Comparison of ENCODE assay signal across 8 cellular contexts in the genomic region with DNA sequence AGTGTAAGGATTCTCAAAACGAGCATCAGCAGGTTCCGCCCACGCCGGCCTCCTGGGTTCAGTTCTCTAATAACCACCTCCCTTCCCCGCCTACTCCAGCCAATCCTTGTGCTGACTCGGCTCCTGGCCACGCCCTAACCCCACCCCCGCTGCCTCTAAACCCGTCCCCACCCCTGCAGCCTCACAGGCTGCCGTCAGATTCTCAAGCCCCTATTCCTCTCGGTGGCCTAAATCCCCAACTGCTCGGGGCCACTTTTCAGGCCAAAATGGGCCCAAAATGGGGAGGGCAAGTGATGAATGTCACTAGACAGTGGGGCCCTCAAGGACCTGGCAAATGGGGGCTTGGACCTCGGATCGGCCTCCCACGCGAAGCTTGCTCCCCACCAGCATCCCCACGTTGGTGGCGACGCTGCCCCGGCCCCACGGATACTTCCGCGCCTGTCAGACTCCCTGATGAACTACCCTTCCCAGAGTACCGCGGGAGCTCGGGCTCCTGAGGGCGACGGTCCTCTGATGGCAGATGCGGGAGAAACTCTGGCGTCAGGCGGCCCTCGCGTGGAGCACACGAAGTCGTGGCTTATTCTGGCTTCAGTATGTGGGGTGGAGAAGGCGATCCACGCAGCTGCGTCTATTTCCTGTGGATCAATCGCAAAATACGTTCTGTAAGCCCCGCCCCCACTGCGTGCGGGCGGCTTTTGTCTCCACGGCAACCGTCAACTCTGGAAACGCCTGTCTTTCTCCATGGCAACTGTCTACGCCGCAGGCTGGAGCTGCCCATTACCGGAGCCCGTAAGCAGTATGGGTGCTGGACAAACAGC. TPM values are rescaled to one million over a fixed set of nuclear protein-coding genes. Genes with fewer than 3 reads are reported as not detected.
DNase-seq lines count a peak whose midpoint lies in the region; ATAC-seq and TF ChIP-seq lines count a peak whose summit lies in the region.

No MANE protein-coding gene starts in this region.

- H3K9me2 ChIP-seq in OCI-LY7 (ENCODE audit: insufficient read depth, low read length), result no peaks in the 10 kb centered on the region

- peaks cover 40% of the 10 kb centered on the region for H3K36me3 Mint-ChIP-seq in HFFc6 (ENCODE audit: low read depth)
- H3K36me3 Mint-ChIP-seq in natural killer cell, result peaks cover 6% of the 10 kb centered on the region
- peaks cover 16% of the 10 kb centered on the region for H3K36me3 Mint-ChIP-seq in stimulated activated effector memory CD8-positive, alpha-beta T cell treated with anti-CD3 and anti-CD28 coated beads, Interleukin-12 subunit alpha, Interleukin-12 subunit beta, amount 100 ng/mL, for 72 hours

- H2AFZ ChIP-seq in OCI-LY7 (ENCODE audit: low read length) (no peak overlapping the region), fibroblast of lung (ENCODE audit: low read length) (peak overlapping the region; percentile 84)

- peak overlapping the region; percentile 43 for H3K4me3 ChIP-seq in OCI-LY7 (ENCODE audit: low read depth, low read length, poor library complexity, severe bottlenecking)
- H3K4me3 ChIP-seq in fibroblast of lung (replicated peaks in 1 of 4; ENCODE audit: control extremely low read depth in 1 of 4, insufficient read depth in 1 of 4, low read depth in 3 of 4, low read length in 4 of 4), result peak overlapping the region; percentile 19 to 62 (median 56)

- no peaks in the 10 kb centered on the region for H3K27me3 ChIP-seq in fibroblast of lung (ENCODE audit: control insufficient read depth, insufficient read depth, low read length)

- H3K4me1 Mint-ChIP-seq in HFFc6 (ENCODE audit: low read depth), result no peaks in the 10 kb centered on the region
- peaks cover 14% of the 10 kb centered on the region in 2 donors for H3K4me1 Mint-ChIP-seq in natural killer cell
- peaks cover 16% of the 10 kb centered on the region for H3K4me1 Mint-ChIP-seq in stimulated activated effector memory CD8-positive, alpha-beta T cell treated with anti-CD3 and anti-CD28 coated beads, Interleukin-12 subunit alpha, Interleukin-12 subunit beta, amount 100 ng/mL, for 72 hours

- CTCF ChIA-PET in OCI-LY7 (lab: Charles Lee; ENCODE audit: unreplicated experiment), result no interaction called here

- H3K27me3 Mint-ChIP-seq in HFFc6 (ENCODE audit: insufficient read depth) (peaks cover 3% of the 10 kb centered on the region), natural killer cell (ENCODE audit: low read depth in 2 of 2) (no peaks in the 10 kb centered on the region)

- H3K27ac Mint-ChIP-seq in HFFc6, result no peak overlapping the region
- peak overlapping the region; percentile 78 to 90 for H3K27ac Mint-ChIP-seq in natural killer cell
- peak overlapping the region; percentile 67 for H3K27ac Mint-ChIP-seq in stimulated activated effector memory CD8-positive, alpha-beta T cell treated with anti-CD3 and anti-CD28 coated beads, Interleukin-12 subunit alpha, Interleukin-12 subunit beta, amount 100 ng/mL, for 72 hours

- H3K9me3 ChIP-seq in OCI-LY7 (ENCODE audit: low read length), result no peaks in the 10 kb centered on the region
- peaks cover 5% of the 10 kb centered on the region for H3K9me3 ChIP-seq in fibroblast of lung (ENCODE audit: control insufficient read depth, insufficient read depth, low read depth, low read length)

- H3K4me1 ChIP-seq in OCI-LY7 (ENCODE audit: insufficient read depth, low read length, poor library complexity, severe bottlenecking) (peaks cover 5% of the 10 kb centered on the region), fibroblast of lung (ENCODE audit: control insufficient read depth, extremely low read depth, insufficient read depth, low read length) (no peaks in the 10 kb centered on the region)

- no peaks in the 10 kb centered on the region for H4K20me1 ChIP-seq in OCI-LY7 (ENCODE audit: insufficient read depth, low read length)
- H4K20me1 ChIP-seq in fibroblast of lung (ENCODE audit: control insufficient read depth, extremely low read depth, insufficient read depth, low read length), result no peaks in the 10 kb centered on the region

- DNase-seq in AG09319 (ENCODE audit: extremely low read depth, low read depth), result peak; percentile 47
- DNase-seq in HFFc6, result no peak
- peak; percentile 81 for DNase-seq in OCI-LY7 (ENCODE audit: low spot score)
- peak; percentile 67 for DNase-seq in activated T-helper 1 cell treated with Interleukin-2 at 50 U/mL for 16 hours (ENCODE audit: low read depth)
- DNase-seq in fibroblast of lung (ENCODE audit: low read depth in 2 of 2), result peak; percentile 69 to 78
- DNase-seq in natural killer cell, result peak; percentile 64
- DNase-seq in stimulated activated effector memory CD8-positive, alpha-beta T cell treated with anti-CD3 and anti-CD28 coated beads, Interleukin-12 subunit alpha, Interleukin-12 subunit beta, amount 100 ng/mL, for 72 hours (ENCODE audit: low spot score in 2 of 2), result peak; percentile 48 to 76

- peak overlapping the region; percentile 20 for H3K9ac ChIP-seq in fibroblast of lung (ENCODE audit: insufficient read depth, low read length)

- BruUV-seq in OCI-LY7 (replicated peaks; lab: Mats Ljungman, UMichigan), result no TSS peak

- TF ChIP-seq CTCF in AG09319 (IDR thresholded peaks at IDR 0.05; ENCODE audit: low read depth, low read length) (no peak), HFFc6 (IDR thresholded peaks at IDR 0.05) (no peak), OCI-LY7 (conservative IDR thresholded peaks at IDR 0.05; ENCODE audit: low read length) (no peak), fibroblast of lung (conservative IDR thresholded peaks at IDR 0.05 in 1 of 2, IDR thresholded peaks at IDR 0.05 in 1 of 2; ENCODE audit: low read depth in 1 of 2, low read length in 2 of 2) (no peak), natural killer cell (IDR thresholded peaks at IDR 0.05) (no peak)

- ATAC-seq in natural killer cell (peak; percentile 82 to 91 (median 84)), HG03439 (IDR thresholded peaks at IDR 0.05; ENCODE audit: unreplicated experiment) (no peak)
- peak; percentile 91 for ATAC-seq in stimulated activated effector memory CD8-positive, alpha-beta T cell treated with anti-CD3 and anti-CD28 coated beads, Interleukin-12 subunit alpha, Interleukin-12 subunit beta, amount 100 ng/mL, for 72 hours

- H3K27ac ChIP-seq in OCI-LY7 (ENCODE audit: low read depth, low read length, poor library complexity, severe bottlenecking) (no peak overlapping the region), fibroblast of lung (ENCODE audit: insufficient read depth, low read length) (peak overlapping the region; percentile 74)

- POLR2A ChIA-PET in OCI-LY7 (lab: Charles Lee), result no interaction called here

- intact Hi-C loops in OCI-LY7 (cut with micrococcal nuclease; ENCODE audit: unreplicated experiment), result no loop called here
- intact Hi-C loops in natural killer cell (cut with micrococcal nuclease), result no loop called here

- H3K79me2 ChIP-seq in OCI-LY7 (ENCODE audit: insufficient read depth, low read depth, low read length) (no peaks in the 10 kb centered on the region), fibroblast of lung (ENCODE audit: control insufficient read depth, insufficient read depth, low read length) (no peaks in the 10 kb centered on the region)

- H3K4me3 Mint-ChIP-seq in HFFc6 (peak overlapping the region; percentile 46; the same call in 1 of the 2 replicates), natural killer cell (peak overlapping the region; percentile 91)
- peak overlapping the region; percentile 79 for H3K4me3 Mint-ChIP-seq in stimulated activated effector memory CD8-positive, alpha-beta T cell treated with anti-CD3 and anti-CD28 coated beads, Interleukin-12 subunit alpha, Interleukin-12 subunit beta, amount 100 ng/mL, for 72 hours

- H3K36me3 ChIP-seq in OCI-LY7 (ENCODE audit: insufficient read depth, low read length) (peaks cover 35% of the 10 kb centered on the region), fibroblast of lung (ENCODE audit: control insufficient read depth, insufficient read depth, low read length) (peaks cover 4% of the 10 kb centered on the region)

- H3K4me2 ChIP-seq in OCI-LY7 (ENCODE audit: low read length) (peak overlapping the region; percentile 50), fibroblast of lung (ENCODE audit: extremely low read depth, insufficient read depth, low read length) (peak overlapping the region; percentile 93)

- H3K9me3 Mint-ChIP-seq in HFFc6 (peaks cover 51% of the 10 kb centered on the region), natural killer cell (peaks cover 0 to 3% of the 10 kb centered on the region in 2 donors)
- peaks cover 3% of the 10 kb centered on the region for H3K9me3 Mint-ChIP-seq in stimulated activated effector memory CD8-positive, alpha-beta T cell treated with anti-CD3 and anti-CD28 coated beads, Interleukin-12 subunit alpha, Interleukin-12 subunit beta, amount 100 ng/mL, for 72 hours

RNA-seq across cellular contexts. Expression of gene ZNF473, which starts 24.8 kb away (rescaled TPM):
- 1 to 10 TPM; 5.4 to 7.4 (median 6.6) TPM for total RNA-seq in HFFc6 (2021; fragmentation: NEBNext Ultra II Directional; extraction: Animal tissue kit (Norgen Biotek cat#: 25700))
- total RNA-seq in OCI-LY7 (2014; rRNA removed; shearing (Covaris generic)), result 23.1 and 27.4 TPM in 2 replicates
- total RNA-seq in OCI-LY7 (2022) (16.0 and 16.9 TPM in 2 replicates), fibroblast of lung (5.9 and 6.4 TPM in 2 replicates), natural killer cell (10 to 100 TPM in 2 of 3 donors, 1 to 10 TPM in 1; 7.9 to 16.2 (median 12.9) TPM)
- polyA plus RNA-seq in fibroblast of lung, result 5.0 and 5.7 TPM in 2 replicates
- 3.5 and 4.4 TPM in 2 replicates for polyA plus RNA-seq in fibroblast of lung (2012)
- 5.0 and 17.2 TPM in 2 replicates for polyA minus RNA-seq in fibroblast of lung (ENCODE audit: low replicate concordance)

RNA-seq across cellular contexts. Expression of gene VRK3, which starts 25.4 kb away (rescaled TPM):
- 10 to 100 TPM; 30.2 to 33.9 (median 32.7) TPM for total RNA-seq in HFFc6 (2021; fragmentation: NEBNext Ultra II Directional; extraction: Animal tissue kit (Norgen Biotek cat#: 25700))
- 34.5 and 39.9 TPM in 2 replicates for total RNA-seq in OCI-LY7 (2014; rRNA removed; shearing (Covaris generic))
- 47.3 and 62.7 TPM in 2 replicates for total RNA-seq in OCI-LY7 (2022)
- total RNA-seq in fibroblast of lung, result 21.3 and 26.9 TPM in 2 replicates
- 40.6 and 40.9 TPM in 2 replicates for polyA plus RNA-seq in fibroblast of lung
- polyA plus RNA-seq in fibroblast of lung (2012), result 25.9 and 29.3 TPM in 2 replicates
- polyA minus RNA-seq in fibroblast of lung (ENCODE audit: low replicate concordance), result 15.3 and 38.0 TPM in 2 replicates
- total RNA-seq in natural killer cell, result 100 to 1,000 TPM in 1 of 3 donors, 10 to 100 TPM in 2; 82.7 to 105 (median 93.7) TPM
